1 cellular context compared by ENCODE assay signal in the genomic region with DNA sequence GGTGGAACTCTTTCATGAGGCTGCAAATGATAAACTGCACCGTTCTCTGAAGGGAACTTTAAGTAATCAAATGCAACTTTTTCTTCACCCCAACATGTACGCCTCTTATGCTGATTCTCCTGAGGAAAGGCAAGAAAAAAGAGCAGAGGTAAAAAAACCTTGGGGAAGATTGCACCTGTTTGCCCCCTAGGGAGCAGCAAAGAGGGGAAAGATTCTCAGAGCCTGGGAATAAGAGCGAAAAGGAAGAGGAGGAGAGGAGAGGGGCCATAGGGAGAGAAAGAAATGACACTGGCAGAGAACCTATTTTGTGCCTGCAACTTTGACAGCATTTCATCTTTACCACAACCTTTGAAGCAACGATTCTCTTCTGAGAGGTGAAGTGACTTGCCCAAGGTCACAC.
TF ChIP-seq lines count a peak whose summit lies in the region.

No MANE protein-coding gene starts in this region.

TF ChIP-seq in GM23338, 12 proteins besides CTCF, POLR2A, EP300 and RAD21 (continued from another document):
- TF ChIP-seq ZNF462 (CRISPR knock-in tag; IDR thresholded peaks at IDR 0.05) (no peak), POLR2AphosphoS5 (IDR thresholded peaks at IDR 0.05; ENCODE audit: low read depth) (no peak), EZH2phosphoT487 (IDR thresholded peaks at IDR 0.05; ENCODE audit: unreplicated experiment) (no peak), NANOG (IDR thresholded peaks at IDR 0.05; ENCODE audit: borderline replicate concordance) (no peak), STAT1 (IDR thresholded peaks at IDR 0.05; ENCODE audit: unreplicated experiment) (no peak), JUNB (IDR thresholded peaks at IDR 0.05; ENCODE audit: unreplicated experiment) (no peak), CREB1 (CRISPR knock-in tag; IDR thresholded peaks at IDR 0.05; ENCODE audit: low read depth) (no peak), ETS1 (IDR thresholded peaks at IDR 0.05) (no peak)
